14 cellular contexts compared by ENCODE assay signal in genomic region chr18:11859282-11859797, GRCh38. TPM values are rescaled to one million over a fixed set of nuclear protein-coding genes. Genes with fewer than 3 reads are reported as not detected.
DNase-seq lines count a peak whose midpoint lies in the region; FAIRE-seq and TF ChIP-seq lines count a peak whose summit lies in the region.
"Had no signal": no experiment of that assay in that cellular context is flagged by ENCODE, and none has a peak within 500 bp of the region (broad histone marks: within the 10 kb centered on the region; RNA-seq: fewer than 3 reads in every experiment).

No MANE protein-coding gene starts in this region.

- no peak overlapping the region for H2AFZ ChIP-seq in PC-9

- DNase-seq in ELR (ENCODE audit: low read depth), result peak; percentile 34
- DNase-seq in PC-9, result peak; percentile 52 to 72
- DNase-seq in esophagus squamous epithelium (lab: John Stamatoyannopoulos, UW), result no peak
- no peak for DNase-seq in frontal cortex (ENCODE audit: low spot score in 2 of 2)
- DNase-seq in activated CD8-positive, alpha-beta memory T cell treated with anti-CD3 and anti-CD28 coated beads, Interleukin-2, amount 50 U/mL, for 48 hours, result no peak
- no peak for DNase-seq in activated CD4-positive, CD25-positive, alpha-beta regulatory T cell treated with anti-CD3 and anti-CD28 coated beads, Interleukin-2, amount 50 U/mL, for 72 hours
- DNase-seq: activated CD4-positive, alpha-beta T cell treated with anti-CD3 and anti-CD28 coated beads for 4 hours; NCI-H187 treated with DMSO at 0.1 percent for 48 hours; NCI-H524 treated with DMSO at 0.1 percent for 48 hours; stimulated activated CD4-positive, alpha-beta T cell treated with anti-CD3 and anti-CD28 coated beads, Interleukin-12 subunit alpha, Interleukin-12 subunit beta, amount 100 ng/mL, for 4 hours had no signal

- H3K79me2 ChIP-seq in PC-9 (ENCODE audit: low read depth), result peaks cover 23% of the 10 kb centered on the region

- FAIRE-seq in frontal cortex (lab: Jason Lieb, UNC), result no peak
- FAIRE-seq: GM12891 had no signal

- H3K4me3 ChIP-seq in PC-9 (peak overlapping the region; percentile 20; the same call in 1 of the 2 replicates), esophagus squamous epithelium (no peak overlapping the region), skeletal muscle satellite cell (ENCODE audit: low read length) (no peak overlapping the region)
- H3K4me3 ChIP-seq: ascending aorta had no signal

- H4K20me1 ChIP-seq in PC-9 (ENCODE audit: insufficient read depth), result no peaks in the 10 kb centered on the region

- CTCF ChIA-PET in PC-9 (lab: Charles Lee), result interaction anchor here (1.1 kb wide), 1 partner anchor 86 kb away, joined by 3 read pairs; no protein-coding TSS in a partner anchor

- H3K27me3 ChIP-seq in PC-9 (ENCODE audit: insufficient read depth, low read depth), result no peaks in the 10 kb centered on the region
- no peaks in the 10 kb centered on the region for H3K27me3 ChIP-seq in esophagus squamous epithelium
- no peaks in the 10 kb centered on the region for H3K27me3 ChIP-seq in skeletal muscle satellite cell (ENCODE audit: control insufficient read depth, insufficient read depth, low read length)
- H3K27me3 ChIP-seq: ascending aorta had no signal

- POLR2A ChIA-PET in PC-9 (lab: Charles Lee; ENCODE audit: unreplicated experiment), result interaction anchor here (0.6 to 0.7 kb wide), 3 partner anchors 12 to 156 kb away, joined by 5 to 11 read pairs (median 7); no protein-coding TSS in a partner anchor

- BruUV-seq in PC-9 (replicated peaks; lab: Mats Ljungman, UMichigan), result no TSS peak

- peak overlapping the region; percentile 75 for H3K4me2 ChIP-seq in PC-9
- H3K4me2 ChIP-seq in skeletal muscle satellite cell (ENCODE audit: low read length), result no peak overlapping the region

- peaks cover 54% of the 10 kb centered on the region for H3F3A ChIP-seq in PC-9 (ENCODE audit: insufficient read depth, low read depth)

- H3K27ac ChIP-seq in PC-9 (peak overlapping the region; percentile 97), esophagus squamous epithelium (peak overlapping the region in 3 of 4 donors; percentile 29 to 67 (median 35))
- H3K27ac ChIP-seq: HL-60 had no signal

- H3K9me2 ChIP-seq in PC-9 (ENCODE audit: insufficient read depth), result no peaks in the 10 kb centered on the region

- peak overlapping the region; percentile 60 for H3K9ac ChIP-seq in skeletal muscle satellite cell (ENCODE audit: low read depth, low read length)

- intact Hi-C loops in PC-9 (cut with micrococcal nuclease; ENCODE audit: unreplicated experiment), result loop anchor here (5.0 kb wide), 1 partner anchor 1947 kb away; the partner anchor contains the start of gene VAPA
- intact Hi-C loops in esophagus squamous epithelium (cut with DNase I), result loop anchor here (10.0 kb wide), 1 partner anchor 175 kb away; no protein-coding TSS in a partner anchor

- WGBS in esophagus squamous epithelium, 2 donors, result 83 to 87% methylated on average over 6 of the region's 6 CpGs

- no peak for TF ChIP-seq POLR2A in esophagus squamous epithelium (IDR thresholded peaks at IDR 0.05)

- H3K4me1 ChIP-seq in PC-9 (replicated peaks; ENCODE audit: insufficient read depth) (peaks cover 44% of the 10 kb centered on the region), esophagus squamous epithelium (peaks cover 14 to 51% (median 16%) of the 10 kb centered on the region in 3 donors), skeletal muscle satellite cell (ENCODE audit: control insufficient read depth, insufficient read depth, low read length) (peaks cover 47% of the 10 kb centered on the region)

- no peak for TF ChIP-seq CTCF in PC-9 (conservative IDR thresholded peaks at IDR 0.05)
- TF ChIP-seq CTCF in esophagus squamous epithelium (IDR thresholded peaks at IDR 0.05), result no peak

- H3K36me3 ChIP-seq in PC-9 (ENCODE audit: low read depth) (no peaks in the 10 kb centered on the region), esophagus squamous epithelium (peaks cover 0 to 7% (median 0%) of the 10 kb centered on the region in 3 donors), skeletal muscle satellite cell (ENCODE audit: insufficient read depth, low read length) (no peaks in the 10 kb centered on the region)
- H3K36me3 ChIP-seq: ascending aorta had no signal

- H3K9me3 ChIP-seq in PC-9 (ENCODE audit: insufficient read depth, low read depth) (no peaks in the 10 kb centered on the region), esophagus squamous epithelium (no peaks in the 10 kb centered on the region), skeletal muscle satellite cell (replicated peaks; ENCODE audit: low read length) (no peaks in the 10 kb centered on the region)
- H3K9me3 ChIP-seq: ascending aorta had no signal

RNA-seq across cellular contexts. Expression of gene CHMP1B, which starts 8.1 kb away (rescaled TPM):
- total RNA-seq in PC-9 (2021) (68.0 and 73.6 TPM in 2 replicates), esophagus squamous epithelium (10 to 100 TPM; 35.3 to 48.3 (median 42.3) TPM), frontal cortex (78.7 TPM)
- 31.0 and 35.2 TPM in 2 replicates for total RNA-seq in skeletal muscle satellite cell (2012; rRNA removed)

RNA-seq across cellular contexts. Expression of gene MPPE1, which starts 48.8 kb away (rescaled TPM):
- total RNA-seq in PC-9 (2021), result 40.7 and 54.9 TPM in 2 replicates
- 10 to 100 TPM; 13.9 to 22.4 (median 15.6) TPM for total RNA-seq in esophagus squamous epithelium
- total RNA-seq in skeletal muscle satellite cell (2012; rRNA removed), result 16.2 and 24.5 TPM in 2 replicates
- 16.3 TPM for total RNA-seq in frontal cortex

Comparison
In these comparisons a context has a peak if more than half of its experiments do, and no peak if none do; other contexts are left out.
1. DNase-seq: peak in ELR (single experiment) and PC-9 (2 of 2); none in esophagus squamous epithelium (single experiment), frontal cortex (0 of 2), activated CD8-positive, alpha-beta memory T cell treated with anti-CD3 and anti-CD28 coated beads, Interleukin-2, amount 50 U/mL, for 48 hours (single experiment) and activated CD4-positive, CD25-positive, alpha-beta regulatory T cell treated with anti-CD3 and anti-CD28 coated beads, Interleukin-2, amount 50 U/mL, for 72 hours (single experiment).